12 cellular contexts compared by ENCODE assay signal in the genomic region with DNA sequence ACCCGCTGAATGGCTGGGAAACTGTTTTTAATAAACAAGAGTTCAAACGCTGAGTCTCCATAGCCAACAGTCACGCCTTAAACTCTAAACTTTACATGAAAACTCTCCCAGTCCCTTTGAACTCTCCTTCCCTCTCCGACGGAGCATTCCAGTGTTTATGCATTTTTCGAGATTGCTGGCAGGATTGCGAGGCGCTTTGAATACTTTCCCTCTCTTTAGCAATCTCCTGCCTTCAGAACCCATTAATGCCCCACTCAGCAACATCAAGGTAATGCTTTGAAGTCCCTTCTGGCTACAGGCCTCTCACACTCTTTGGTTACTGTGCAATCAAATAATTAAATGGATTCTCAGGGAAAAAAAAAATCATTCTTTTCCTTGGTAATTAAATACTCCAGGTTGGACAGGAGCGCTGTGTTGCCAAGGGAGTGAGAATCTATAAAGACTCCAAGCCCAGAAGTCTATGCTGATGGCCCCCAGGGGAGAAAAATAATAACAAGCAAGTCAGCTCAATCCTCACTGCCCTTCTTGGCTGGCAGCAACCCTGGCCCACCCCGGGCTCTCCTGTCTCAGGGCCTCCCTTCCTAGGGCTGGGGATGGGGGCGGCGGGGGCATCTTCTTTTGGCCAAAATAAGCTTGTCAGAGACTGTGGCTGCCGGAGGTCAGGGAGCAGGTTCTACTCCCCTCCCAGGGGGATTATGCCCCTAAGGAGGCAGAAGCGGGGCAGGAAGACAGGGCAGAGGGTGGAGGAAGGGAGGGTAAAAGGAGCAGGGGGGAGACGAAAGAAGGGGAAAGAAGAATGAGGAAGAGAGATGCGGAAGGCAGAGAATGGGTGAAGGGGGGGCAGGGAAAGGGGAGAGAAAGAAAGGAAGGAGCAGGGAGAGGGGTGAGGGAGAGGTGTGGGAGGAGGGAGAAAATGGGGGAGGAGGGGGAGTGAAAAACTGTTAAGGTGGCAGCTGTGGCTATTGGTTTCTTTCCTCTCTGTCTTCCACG.
A peak's percentile ranks its signal among the peaks of the same experiment; 100 is the strongest.
DNase-seq lines count a peak whose midpoint lies in the region; ATAC-seq, FAIRE-seq and TF ChIP-seq lines count a peak whose summit lies in the region.
"Had no signal": no experiment of that assay in that cellular context is flagged by ENCODE, and none has a peak within 500 bp of the region (broad histone marks: within the 10 kb centered on the region; RNA-seq: fewer than 3 reads in every experiment).

No MANE protein-coding gene starts in this region.

- no peak for TF ChIP-seq CTCF in nephron (IDR thresholded peaks at IDR 0.05; ENCODE audit: unreplicated experiment in 3 of 3)

- peaks cover 44% of the 10 kb centered on the region for H3K4me1 Mint-ChIP-seq in nephron
- no peaks in the 10 kb centered on the region for H3K4me1 Mint-ChIP-seq in stimulated activated memory B cell treated with anti-CD40 and anti-IgM and Interleukin-4, amounts not matched to agents 10 μg/mL and 1 μg/mL and 100 μg/mL, for 72 hours
- H3K4me1 Mint-ChIP-seq in effector memory CD8-positive, alpha-beta T cell (ENCODE audit: low read depth in 2 of 2) = peaks cover 3 to 7% of the 10 kb centered on the region in 2 donors

- H3K27ac Mint-ChIP-seq in nephron = peak overlapping the region; percentile 88 to 95 (median 94)
- H3K27ac Mint-ChIP-seq in stimulated activated memory B cell treated with anti-CD40 and anti-IgM and Interleukin-4, amounts not matched to agents 10 μg/mL and 1 μg/mL and 100 μg/mL, for 72 hours = no peak overlapping the region
- no peak overlapping the region for H3K27ac Mint-ChIP-seq in effector memory CD8-positive, alpha-beta T cell
- H3K27ac Mint-ChIP-seq: CD8-positive, alpha-beta T cell had no signal

- no peaks in the 10 kb centered on the region for H3K9me3 Mint-ChIP-seq in nephron
- peaks cover 2% of the 10 kb centered on the region for H3K9me3 Mint-ChIP-seq in stimulated activated memory B cell treated with anti-CD40 and anti-IgM and Interleukin-4, amounts not matched to agents 10 μg/mL and 1 μg/mL and 100 μg/mL, for 72 hours
- peaks cover 0 to 2% of the 10 kb centered on the region in 2 donors for H3K9me3 Mint-ChIP-seq in effector memory CD8-positive, alpha-beta T cell
- H3K9me3 Mint-ChIP-seq: CD8-positive, alpha-beta T cell had no signal

- FAIRE-seq in endometrium (lab: Jason Lieb, UNC) = peak; percentile 94
- FAIRE-seq: GM18507, keratinocyte had no signal

- H3K36me3 Mint-ChIP-seq in nephron (ENCODE audit: low read depth) = no peaks in the 10 kb centered on the region
- H3K36me3 Mint-ChIP-seq in stimulated activated memory B cell treated with anti-CD40 and anti-IgM and Interleukin-4, amounts not matched to agents 10 μg/mL and 1 μg/mL and 100 μg/mL, for 72 hours = no peaks in the 10 kb centered on the region
- peaks cover 4% of the 10 kb centered on the region for H3K36me3 Mint-ChIP-seq in effector memory CD8-positive, alpha-beta T cell (ENCODE audit: insufficient read depth)
- H3K36me3 Mint-ChIP-seq: CD8-positive, alpha-beta T cell had no signal

- DNase-seq in COR-L47 (lab: John Stamatoyannopoulos, UW) (peak; percentile 33), NCI-H1092 (lab: John Stamatoyannopoulos, UW) (peak; percentile 44), GDM1 (lab: John Stamatoyannopoulos, UW) (no peak)
- DNase-seq in stimulated activated naive CD4-positive, alpha-beta T cell treated with Interleukin-2 at 50 U/mL for 16 hours (lab: John Stamatoyannopoulos, UW) = no peak
- DNase-seq in effector memory CD8-positive, alpha-beta T cell = no peak
- DNase-seq: activated naive CD4-positive, alpha-beta T cell treated with Interleukin-2 at 50 U/mL for 16 hours; CD8-positive, alpha-beta T cell had no signal

- no peak for ATAC-seq in stimulated activated memory B cell treated with anti-CD40 and anti-IgM and Interleukin-4, amounts not matched to agents 10 μg/mL and 1 μg/mL and 100 μg/mL, for 72 hours
- ATAC-seq in effector memory CD8-positive, alpha-beta T cell (replicated peaks) = no peak
- ATAC-seq: CD8-positive, alpha-beta T cell had no signal

- peak overlapping the region; percentile 9 to 25 (median 10) for H3K4me3 Mint-ChIP-seq in nephron
- H3K4me3 Mint-ChIP-seq in stimulated activated memory B cell treated with anti-CD40 and anti-IgM and Interleukin-4, amounts not matched to agents 10 μg/mL and 1 μg/mL and 100 μg/mL, for 72 hours = no peak overlapping the region
- H3K4me3 Mint-ChIP-seq in effector memory CD8-positive, alpha-beta T cell = no peak overlapping the region
- H3K4me3 Mint-ChIP-seq: CD8-positive, alpha-beta T cell had no signal

- peaks cover 8% of the 10 kb centered on the region for H3K27me3 Mint-ChIP-seq in nephron (ENCODE audit: low read depth)
- H3K27me3 Mint-ChIP-seq in stimulated activated memory B cell treated with anti-CD40 and anti-IgM and Interleukin-4, amounts not matched to agents 10 μg/mL and 1 μg/mL and 100 μg/mL, for 72 hours = peaks cover 44% of the 10 kb centered on the region
- peaks cover 13 to 25% of the 10 kb centered on the region in 2 donors for H3K27me3 Mint-ChIP-seq in effector memory CD8-positive, alpha-beta T cell

Comparison
In these comparisons a context has a peak if more than half of its experiments do, and no peak if none do; other contexts are left out.
1. DNase-seq: peak in COR-L47 (single experiment) and NCI-H1092 (single experiment); none in GDM1 (single experiment), stimulated activated naive CD4-positive, alpha-beta T cell treated with Interleukin-2 at 50 U/mL for 16 hours (single experiment) and effector memory CD8-positive, alpha-beta T cell (0 of 3).
2. H3K27ac Mint-ChIP-seq: peak in nephron (3 of 3); none in stimulated activated memory B cell treated with anti-CD40 and anti-IgM and Interleukin-4, amounts not matched to agents 10 μg/mL and 1 μg/mL and 100 μg/mL, for 72 hours (single experiment) and effector memory CD8-positive, alpha-beta T cell (0 of 2).
3. H3K4me3 Mint-ChIP-seq: peak in nephron (3 of 3); none in stimulated activated memory B cell treated with anti-CD40 and anti-IgM and Interleukin-4, amounts not matched to agents 10 μg/mL and 1 μg/mL and 100 μg/mL, for 72 hours (single experiment) and effector memory CD8-positive, alpha-beta T cell (0 of 2).